ENCODE assay signal across 9 cellular contexts in the genomic region with DNA sequence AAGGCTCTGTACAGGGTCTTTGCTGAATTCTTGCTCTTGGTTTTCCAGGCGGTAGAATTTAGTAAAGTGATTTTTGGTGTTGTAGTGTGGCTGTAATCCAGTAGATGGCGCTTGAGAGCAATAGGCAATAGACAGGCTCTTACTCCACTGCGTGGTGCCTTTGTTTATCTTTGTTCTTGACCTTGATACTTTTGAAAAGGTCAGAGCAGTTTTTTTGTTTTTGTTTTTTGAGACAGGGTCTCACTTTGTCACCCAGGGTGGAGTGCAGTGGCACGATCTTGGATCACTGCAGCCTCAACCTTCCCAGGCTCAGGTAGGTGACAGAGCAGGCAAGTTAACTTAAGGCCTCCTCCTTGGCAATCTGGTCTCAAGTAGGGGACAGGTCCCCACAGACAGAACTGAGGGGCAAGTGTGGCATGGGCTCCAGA. TPM values are rescaled to one million over a fixed set of nuclear protein-coding genes. Genes with fewer than 3 reads are reported as not detected.
DNase-seq lines count a peak whose midpoint lies in the region; ATAC-seq and TF ChIP-seq lines count a peak whose summit lies in the region.
"Had no signal": no experiment of that assay in that cellular context is flagged by ENCODE, and none has a peak within 500 bp of the region (broad histone marks: within the 10 kb centered on the region; RNA-seq: fewer than 3 reads in every experiment).

No MANE protein-coding gene starts in this region.

- H3K27me3 ChIP-seq in body of pancreas, result no peaks in the 10 kb centered on the region

- no peak overlapping the region for H3K27ac ChIP-seq in body of pancreas

- H3K4me3 Mint-ChIP-seq in T-helper 17 cell, result no peak overlapping the region
- H3K4me3 Mint-ChIP-seq in stimulated activated effector memory CD8-positive, alpha-beta T cell treated with anti-CD3 and anti-CD28 coated beads, Interleukin-12 subunit alpha, Interleukin-12 subunit beta, amount 100 ng/mL, for 72 hours, result no peak overlapping the region
- H3K4me3 Mint-ChIP-seq: stimulated activated naive CD8-positive, alpha-beta T cell treated with anti-CD3 and anti-CD28 coated beads, Interleukin-15, Interleukin-2, amounts not matched to agents 100 ng/mL and 50 ng/mL, for 24 hours had no signal

- no peak overlapping the region for H3K4me3 ChIP-seq in body of pancreas

- intact Hi-C loops in body of pancreas (cut with DNase I) (no loop called here), left colon (cut with DNase I, micrococcal nuclease) (no loop called here)

- DNase-seq in EL, result peak; percentile 34
- peak; percentile 74 for DNase-seq in KG1 (lab: John Stamatoyannopoulos, UW)
- DNase-seq in T-helper 17 cell, result peak in 2 of 3 donors; percentile 24 to 43
- peak; percentile 35 to 42 (median 40) for DNase-seq in body of pancreas
- no peak for DNase-seq in left colon
- DNase-seq in stimulated activated effector memory CD8-positive, alpha-beta T cell treated with anti-CD3 and anti-CD28 coated beads, Interleukin-12 subunit alpha, Interleukin-12 subunit beta, amount 100 ng/mL, for 72 hours (ENCODE audit: low spot score in 2 of 2), result peak; percentile 34 to 75

- peaks cover 5% of the 10 kb centered on the region for H3K4me1 ChIP-seq in body of pancreas

- no peaks in the 10 kb centered on the region for H3K36me3 Mint-ChIP-seq in T-helper 17 cell (ENCODE audit: low read depth)
- H3K36me3 Mint-ChIP-seq in stimulated activated effector memory CD8-positive, alpha-beta T cell treated with anti-CD3 and anti-CD28 coated beads, Interleukin-12 subunit alpha, Interleukin-12 subunit beta, amount 100 ng/mL, for 72 hours, result no peaks in the 10 kb centered on the region

- peaks cover 31% of the 10 kb centered on the region for H3K27me3 Mint-ChIP-seq in T-helper 17 cell

- WGBS in body of pancreas, 2 donors, result 1 to 4% methylated on average over 4 of the region's 4 CpGs

- ATAC-seq in T-helper 17 cell (peak; percentile 72), body of pancreas (peak; percentile 68), left colon (peak; percentile 53), GM19023 (IDR thresholded peaks at IDR 0.05; ENCODE audit: unreplicated experiment) (no peak), HG02973 (IDR thresholded peaks at IDR 0.05; ENCODE audit: unreplicated experiment) (no peak)
- peak; percentile 55 for ATAC-seq in stimulated activated effector memory CD8-positive, alpha-beta T cell treated with anti-CD3 and anti-CD28 coated beads, Interleukin-12 subunit alpha, Interleukin-12 subunit beta, amount 100 ng/mL, for 72 hours

- H3K36me3 ChIP-seq in body of pancreas (replicated peaks in 1 of 2; ENCODE audit: insufficient read depth in 1 of 2, low read depth in 2 of 2), result no peaks in the 10 kb centered on the region

- TF ChIP-seq CTCF in body of pancreas (IDR thresholded peaks at IDR 0.05), result peak; percentile 77 to 94 (median 79)

- H3K9me3 ChIP-seq in T-helper 17 cell (ENCODE audit: control insufficient read depth, low read length, poor library complexity, severe bottlenecking) (no peaks in the 10 kb centered on the region), body of pancreas (no peaks in the 10 kb centered on the region)

- H3K4me1 Mint-ChIP-seq in T-helper 17 cell, result peaks cover 9% of the 10 kb centered on the region
- peaks cover 7% of the 10 kb centered on the region for H3K4me1 Mint-ChIP-seq in stimulated activated effector memory CD8-positive, alpha-beta T cell treated with anti-CD3 and anti-CD28 coated beads, Interleukin-12 subunit alpha, Interleukin-12 subunit beta, amount 100 ng/mL, for 72 hours

- no peaks in the 10 kb centered on the region for H3K9me3 Mint-ChIP-seq in stimulated activated effector memory CD8-positive, alpha-beta T cell treated with anti-CD3 and anti-CD28 coated beads, Interleukin-12 subunit alpha, Interleukin-12 subunit beta, amount 100 ng/mL, for 72 hours

- TF ChIP-seq POLR2A in body of pancreas (IDR thresholded peaks at IDR 0.05), result no peak

- no peak overlapping the region for H3K27ac Mint-ChIP-seq in T-helper 17 cell
- H3K27ac Mint-ChIP-seq in stimulated activated effector memory CD8-positive, alpha-beta T cell treated with anti-CD3 and anti-CD28 coated beads, Interleukin-12 subunit alpha, Interleukin-12 subunit beta, amount 100 ng/mL, for 72 hours, result no peak overlapping the region
- H3K27ac Mint-ChIP-seq: stimulated activated naive CD8-positive, alpha-beta T cell treated with anti-CD3 and anti-CD28 coated beads, Interleukin-15, Interleukin-2, amounts not matched to agents 100 ng/mL and 50 ng/mL, for 24 hours had no signal

RNA-seq across cellular contexts. Expression of a gene that starts 12.2 kb away (rescaled TPM):
- total RNA-seq in T-helper 17 cell, result 1 to 10 TPM; 1.1 to 3.5 TPM
- total RNA-seq in body of pancreas, result under 1 TPM in 1 of 2 donors, not detected in 1; 0.78 TPM
- total RNA-seq in left colon, result 1 to 10 TPM in 1 of 2 donors, under 1 TPM in 1; 0.82 to 2.2 TPM

RNA-seq across cellular contexts. Expression of a gene that starts 13.8 kb away (rescaled TPM):
- under 1 TPM in 1 of 2 donors, not detected in 1; 0.86 TPM for total RNA-seq in T-helper 17 cell
- total RNA-seq in body of pancreas, result not detected
- not detected for total RNA-seq in left colon

RNA-seq across cellular contexts. Expression of a gene that starts 39.5 kb away (rescaled TPM):
- total RNA-seq in T-helper 17 cell (10 to 100 TPM; 21.5 to 22.2 TPM), body of pancreas (10 to 100 TPM in 1 of 2 donors, 1 to 10 TPM in 1; 2.9 to 35.6 TPM), left colon (10 to 100 TPM in 1 of 2 donors, 1 to 10 TPM in 1; 3.8 to 13.2 TPM)

RNA-seq across cellular contexts. Expression of a gene that starts 44.3 kb away (rescaled TPM):
- total RNA-seq in T-helper 17 cell, result 1 to 10 TPM; 1.5 to 6.3 TPM
- 1 to 10 TPM in 1 of 2 donors, under 1 TPM in 1; 0.78 to 1.3 TPM for total RNA-seq in body of pancreas
- 1 to 10 TPM in 1 of 2 donors, under 1 TPM in 1; 0.98 to 3.2 TPM for total RNA-seq in left colon

Comparison
In these comparisons a context has a peak if more than half of its experiments do, and no peak if none do; other contexts are left out.
1. DNase-seq: peak in EL (single experiment), KG1 (single experiment), T-helper 17 cell (2 of 3), body of pancreas (4 of 4) and stimulated activated effector memory CD8-positive, alpha-beta T cell treated with anti-CD3 and anti-CD28 coated beads, Interleukin-12 subunit alpha, Interleukin-12 subunit beta, amount 100 ng/mL, for 72 hours (2 of 2); none in left colon (0 of 2).
2. ATAC-seq: peak in T-helper 17 cell (single experiment), body of pancreas (single experiment), left colon (single experiment) and stimulated activated effector memory CD8-positive, alpha-beta T cell treated with anti-CD3 and anti-CD28 coated beads, Interleukin-12 subunit alpha, Interleukin-12 subunit beta, amount 100 ng/mL, for 72 hours (single experiment); none in GM19023 (single experiment) and HG02973 (single experiment).